9 cellular contexts compared by ENCODE assay signal in the genomic region with DNA sequence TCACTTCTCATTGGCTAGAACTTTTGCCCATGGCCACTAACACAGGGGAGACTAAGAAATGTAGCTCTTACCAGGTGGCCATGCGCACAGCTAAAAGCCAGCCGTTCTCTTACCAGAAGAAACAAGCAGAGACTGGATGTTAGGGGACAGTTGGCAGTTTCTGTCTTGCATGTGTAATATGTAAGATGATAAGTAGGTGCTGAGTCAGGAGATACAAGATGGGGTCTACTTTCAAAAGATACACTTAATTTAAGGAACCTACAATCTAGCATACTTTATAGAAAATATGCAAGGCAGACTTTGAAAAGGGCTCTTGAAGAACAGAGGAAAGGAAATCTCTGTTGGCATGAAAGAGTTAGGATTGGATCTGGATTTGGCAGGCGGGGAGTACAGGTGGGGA.
"Had no signal": no experiment of that assay in that cellular context is flagged by ENCODE, and none has a peak within 500 bp of the region (broad histone marks: within the 10 kb centered on the region; RNA-seq: fewer than 3 reads in every experiment).

No MANE protein-coding gene starts in this region.

- H3K27ac ChIP-seq: GM23248, HL-60 had no signal

- H3K36me3 Mint-ChIP-seq: IgD-negative memory B cell had no signal

- ATAC-seq: HCT116, HepG2 had no signal

- H3K4me3 ChIP-seq: GM23248, HAP-1 had no signal

- H3K27ac Mint-ChIP-seq: HFFc6, IgD-negative memory B cell had no signal

- H2AFZ ChIP-seq: GM23248 had no signal

- H3K36me3 ChIP-seq: HAP-1 had no signal

- H3K4me1 Mint-ChIP-seq: IgD-negative memory B cell had no signal

- H3K9me3 ChIP-seq: HAP-1 had no signal

- H3K9ac ChIP-seq: GM23248 had no signal

- H3K4me1 ChIP-seq: HAP-1 had no signal

- H3K4me3 Mint-ChIP-seq: HFFc6, IgD-negative memory B cell had no signal

- FAIRE-seq: HepG2 had no signal

- DNase-seq: GM23248, GOT3, H7, HFFc6 had no signal

- H3K9me3 Mint-ChIP-seq: HFFc6, IgD-negative memory B cell had no signal
